Comparison of ENCODE assay signal across 8 cellular contexts in the genomic region with DNA sequence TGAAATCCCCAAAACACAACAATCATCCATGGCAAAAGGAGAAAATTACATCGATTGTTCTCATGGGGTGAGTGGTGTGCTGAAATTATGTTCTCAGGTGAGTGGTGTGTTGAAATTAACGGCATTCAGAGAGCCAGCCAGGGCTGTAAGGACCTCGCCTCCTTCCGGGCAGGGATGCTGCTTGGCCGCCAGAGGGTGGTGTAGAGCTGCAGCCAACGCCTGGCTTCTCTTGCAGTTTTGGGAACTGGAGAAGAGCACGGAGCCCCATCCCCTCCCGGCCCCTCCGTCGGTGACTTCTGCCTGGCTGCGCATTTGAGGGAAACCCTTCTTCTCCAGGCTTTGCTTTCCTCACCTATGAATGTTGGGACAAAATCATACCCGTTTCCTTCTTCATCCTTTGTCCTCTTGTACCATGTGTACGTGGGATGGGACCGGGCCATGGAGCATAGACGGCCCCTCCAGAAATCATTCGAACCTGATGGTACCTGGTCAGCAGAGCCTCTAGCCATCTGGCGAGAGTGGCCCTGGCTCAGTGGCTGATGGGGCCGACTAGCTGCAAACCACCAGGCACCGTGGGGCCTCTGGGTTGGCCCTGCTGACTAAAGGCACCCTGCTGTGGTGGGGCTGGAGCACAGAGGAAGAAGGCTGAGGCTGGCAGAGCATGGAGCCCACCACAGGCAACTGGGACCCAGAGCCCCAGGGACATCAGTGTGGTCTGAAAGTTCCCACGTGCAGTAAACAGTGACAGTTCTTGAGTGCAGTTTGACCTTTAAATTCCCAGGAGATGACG. TPM values are rescaled to one million over a fixed set of nuclear protein-coding genes. Genes with fewer than 3 reads are reported as not detected.
A peak's percentile ranks its signal among the peaks of the same experiment; 100 is the strongest.
DNase-seq lines count a peak whose midpoint lies in the region; ATAC-seq and TF ChIP-seq lines count a peak whose summit lies in the region.

No MANE protein-coding gene starts in this region.

- peaks cover 0 to 5% of the 10 kb centered on the region in 2 donors for H3K4me1 Mint-ChIP-seq in natural killer cell treated with Interleukin-12 subunit alpha and Interleukin-12 subunit beta and Interleukin-15 and Interleukin-18, amount 100 ng/mL, for 72 hours (ENCODE audit: low read depth in 2 of 2)

- TF ChIP-seq EP300 in esophagus muscularis mucosa (IDR thresholded peaks at IDR 0.05): no peak

- WGBS in esophagus muscularis mucosa: 41% methylated on average over 21 of the region's 21 CpGs
- WGBS in testis, 2 donors: 47 to 49% methylated on average over 19 to 21 of the region's 21 CpGs

- intact Hi-C loops in esophagus muscularis mucosa (cut with DNase I) (loop anchor here (5.0 kb wide), 1 partner anchor 123 kb away; a partner anchor contains a TSS), testis (cut with DNase I; ENCODE audit: low total_unique reads) (no loop called here)

- ATAC-seq in HG02870 (IDR thresholded peaks at IDR 0.05; ENCODE audit: unreplicated experiment): peak; percentile 65
- ATAC-seq in natural killer cell treated with Interleukin-12 subunit alpha and Interleukin-12 subunit beta and Interleukin-15 and Interleukin-18, amount 100 ng/mL, for 72 hours: peak in 1 of 2 donors; percentile 60

- peak; percentile 76 to 94 (median 87) for TF ChIP-seq CTCF in esophagus muscularis mucosa (IDR thresholded peaks at IDR 0.05)
- peak; percentile 76 to 89 (median 82) for TF ChIP-seq CTCF in testis (IDR thresholded peaks at IDR 0.05)

- no peaks in the 10 kb centered on the region for H3K27me3 Mint-ChIP-seq in natural killer cell treated with Interleukin-12 subunit alpha and Interleukin-12 subunit beta and Interleukin-15 and Interleukin-18, amount 100 ng/mL, for 72 hours

- TF ChIP-seq POLR2A in esophagus muscularis mucosa (IDR thresholded peaks at IDR 0.05; ENCODE audit: low read depth): no peak
- TF ChIP-seq POLR2A in testis (IDR thresholded peaks at IDR 0.05): no peak

- H3K4me3 Mint-ChIP-seq in natural killer cell treated with Interleukin-12 subunit alpha and Interleukin-12 subunit beta and Interleukin-15 and Interleukin-18, amount 100 ng/mL, for 72 hours: no peak overlapping the region

- H3K27ac Mint-ChIP-seq in natural killer cell treated with Interleukin-12 subunit alpha and Interleukin-12 subunit beta and Interleukin-15 and Interleukin-18, amount 100 ng/mL, for 72 hours: no peak overlapping the region

- H3K36me3 Mint-ChIP-seq in natural killer cell treated with Interleukin-12 subunit alpha and Interleukin-12 subunit beta and Interleukin-15 and Interleukin-18, amount 100 ng/mL, for 72 hours: peaks cover 4% of the 10 kb centered on the region

- no peaks in the 10 kb centered on the region for H3K9me3 Mint-ChIP-seq in natural killer cell treated with Interleukin-12 subunit alpha and Interleukin-12 subunit beta and Interleukin-15 and Interleukin-18, amount 100 ng/mL, for 72 hours

- H3K4me1 ChIP-seq in esophagus muscularis mucosa: peaks cover 9 to 25% (median 22%) of the 10 kb centered on the region in 4 donors
- H3K4me1 ChIP-seq in testis: peaks cover 18% of the 10 kb centered on the region

- no peaks in the 10 kb centered on the region for H3K9me3 ChIP-seq in esophagus muscularis mucosa
- H3K9me3 ChIP-seq in testis: no peaks in the 10 kb centered on the region

- peaks cover 31 to 78% (median 68%) of the 10 kb centered on the region in 4 donors for H3K36me3 ChIP-seq in esophagus muscularis mucosa
- H3K36me3 ChIP-seq in testis (ENCODE audit: low read depth, missing control alignments): no peaks in the 10 kb centered on the region

- H3K27ac ChIP-seq in esophagus muscularis mucosa (replicated peaks in 1 of 4) (no peak overlapping the region), testis (no peak overlapping the region)

- H3K27me3 ChIP-seq in esophagus muscularis mucosa (no peaks in the 10 kb centered on the region), testis (no peaks in the 10 kb centered on the region)

- no peak overlapping the region for H3K4me3 ChIP-seq in esophagus muscularis mucosa
- H3K4me3 ChIP-seq in testis: no peak overlapping the region

- DNase-seq in NCI-H510A treated with DMSO at 0.1 percent for 48 hours (lab: John Stamatoyannopoulos, UW): peak; percentile 4
- DNase-seq in NCI-H510A (lab: John Stamatoyannopoulos, UW): no peak
- DNase-seq in NCI-H748 (lab: John Stamatoyannopoulos, UW; ENCODE audit: unreplicated experiment): peak; percentile 20
- peak; percentile 78 for DNase-seq in activated CD8-positive, alpha-beta memory T cell treated with anti-CD3 and anti-CD28 coated beads, Interleukin-2, amount 50 U/mL, for 48 hours
- no peak for DNase-seq in esophagus muscularis mucosa (ENCODE audit: extremely low spot score)
- peak; percentile 63 for DNase-seq in natural killer cell treated with Interleukin-12 subunit alpha and Interleukin-12 subunit beta and Interleukin-15 and Interleukin-18, amount 100 ng/mL, for 72 hours (ENCODE audit: low spot score)
- DNase-seq in testis: peak; percentile 73

RNA-seq across cellular contexts. Expression of a gene that starts 28.4 kb away (rescaled TPM):
- 10 to 100 TPM; 14.6 to 21.6 (median 19.4) TPM for total RNA-seq in esophagus muscularis mucosa
- total RNA-seq in natural killer cell treated with Interleukin-12 subunit alpha and Interleukin-12 subunit beta and Interleukin-15 and Interleukin-18, amount 100 ng/mL, for 72 hours: 10 to 100 TPM; 23.8 to 57.1 TPM
- 10 to 100 TPM; 41.3 to 52.7 TPM for total RNA-seq in testis
- polyA plus RNA-seq in testis (ENCODE audit: insufficient read depth, low read depth, low replicate concordance): 20.9 TPM

RNA-seq across cellular contexts. Expression of a gene that starts 28.4 kb away (rescaled TPM):
- total RNA-seq in esophagus muscularis mucosa: 10 to 100 TPM; 32.0 to 77.2 (median 43.8) TPM
- total RNA-seq in natural killer cell treated with Interleukin-12 subunit alpha and Interleukin-12 subunit beta and Interleukin-15 and Interleukin-18, amount 100 ng/mL, for 72 hours: 10 to 100 TPM; 19.9 to 22.2 TPM
- total RNA-seq in testis: 10 to 100 TPM; 29.8 to 35.9 TPM
- polyA plus RNA-seq in testis (ENCODE audit: insufficient read depth, low read depth, low replicate concordance): 8.6 TPM

Comparison
In these comparisons a context has a peak if more than half of its experiments do, and no peak if none do; other contexts are left out.
1. DNase-seq: peak in NCI-H510A treated with DMSO at 0.1 percent for 48 hours (single experiment), NCI-H748 (single experiment), activated CD8-positive, alpha-beta memory T cell treated with anti-CD3 and anti-CD28 coated beads, Interleukin-2, amount 50 U/mL, for 48 hours (single experiment), natural killer cell treated with Interleukin-12 subunit alpha and Interleukin-12 subunit beta and Interleukin-15 and Interleukin-18, amount 100 ng/mL, for 72 hours (single experiment) and testis (single experiment); none in NCI-H510A (single experiment) and esophagus muscularis mucosa (single experiment).